In the genomic region with DNA sequence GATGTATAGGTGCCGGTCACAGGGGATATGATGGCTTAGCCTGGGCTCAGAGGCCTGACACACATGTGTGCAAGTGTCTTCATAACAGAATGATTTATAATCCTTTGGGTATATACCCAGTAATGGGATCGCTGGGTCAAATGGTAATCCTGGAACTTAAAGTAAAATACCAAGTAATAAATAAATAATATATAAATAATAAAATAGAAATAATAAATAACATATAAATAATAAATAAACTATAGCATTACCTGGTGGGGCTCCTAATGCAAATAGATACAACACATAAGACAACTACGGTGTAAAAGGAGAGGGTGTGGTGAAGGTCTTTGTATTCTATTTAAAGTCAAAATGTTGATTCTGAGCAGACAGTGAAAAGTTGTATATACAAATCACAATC, we compare ENCODE assay signal across 21 cellular contexts.
"Had no signal": no experiment of that assay in that cellular context is flagged by ENCODE, and none has a peak within 500 bp of the region (broad histone marks: within the 10 kb centered on the region; RNA-seq: fewer than 3 reads in every experiment).

No MANE protein-coding gene starts in this region.

- DNase-seq: colonic mucosa; cortex of kidney; effector CD8-positive, alpha-beta T cell; effector memory CD8-positive, alpha-beta T cell; endodermal cell; erythroblast; esophagus squamous epithelium; foreskin fibroblast; foreskin melanocyte; gastrocnemius medialis; glutamatergic neuron; heart right ventricle; hippocampal formation; left cardiac atrium; left lung; left ventricle myocardium superior; lower lobe of right lung; mesenchymal stem cell; midbrain had no signal

- H3K9me3 ChIP-seq: colonic mucosa, esophagus squamous epithelium, gastrocnemius medialis, heart right ventricle, left lung, lower lobe of right lung had no signal

- ATAC-seq: effector memory CD8-positive, alpha-beta T cell; esophagus mucosa; gastrocnemius medialis; heart right ventricle; left cardiac atrium; left lung; left ventricle myocardium superior; lower lobe of right lung had no signal

- H3K4me3 ChIP-seq: colonic mucosa, esophagus squamous epithelium, gastrocnemius medialis, heart right ventricle, left lung, lower lobe of right lung had no signal

- H3K4me1 ChIP-seq: colonic mucosa, esophagus squamous epithelium, gastrocnemius medialis, heart right ventricle, left lung, lower lobe of right lung had no signal

- H3K27ac ChIP-seq: colonic mucosa, epithelial cell of prostate, esophagus squamous epithelium, gastrocnemius medialis, heart right ventricle, left lung, lower lobe of right lung had no signal

- H3K27me3 ChIP-seq: colonic mucosa, esophagus squamous epithelium, gastrocnemius medialis, heart right ventricle, left lung had no signal
